16 cellular contexts compared by ENCODE assay signal in the genomic region with DNA sequence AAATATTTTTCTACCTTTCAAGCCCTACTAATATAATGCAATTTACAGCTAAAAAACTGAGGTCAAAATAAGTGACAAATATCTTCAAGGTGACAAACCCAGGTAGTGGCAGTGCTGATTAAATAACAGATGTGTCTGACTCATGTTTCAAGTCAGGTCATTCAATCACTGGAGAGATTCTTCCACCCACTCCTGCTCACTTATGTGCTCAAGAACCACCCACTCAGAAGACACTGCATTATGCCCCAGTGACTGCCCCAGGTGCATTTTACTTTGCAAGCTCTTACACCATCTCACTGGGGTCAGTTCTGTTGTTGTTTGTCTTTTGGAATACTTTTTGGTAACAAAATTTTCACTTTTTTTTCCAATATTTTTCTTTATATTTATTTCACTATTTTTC. TPM values are rescaled to one million over a fixed set of nuclear protein-coding genes. Genes with fewer than 3 reads are reported as not detected.
DNase-seq lines count a peak whose midpoint lies in the region; ATAC-seq, FAIRE-seq and TF ChIP-seq lines count a peak whose summit lies in the region.
"Had no signal": no experiment of that assay in that cellular context is flagged by ENCODE, and none has a peak within 500 bp of the region (broad histone marks: within the 10 kb centered on the region; RNA-seq: fewer than 3 reads in every experiment).

No MANE protein-coding gene starts in this region.

- peaks cover 58% of the 10 kb centered on the region for H3K36me3 ChIP-seq in iPS-20b (ENCODE audit: insufficient read depth, low read depth, low read length)

- H3K4me1 Mint-ChIP-seq in WTC11: peaks cover 10% of the 10 kb centered on the region

- H3K9ac ChIP-seq in iPS-20b (ENCODE audit: low read depth, low read length): no peak overlapping the region

- no peak overlapping the region for H3K27ac Mint-ChIP-seq in WTC11
- H3K27ac Mint-ChIP-seq: B cell had no signal

- CTCF ChIA-PET in WTC11 (lab: Charles Lee): no interaction called here

- POLR2A ChIA-PET in WTC11 (lab: Charles Lee): interaction anchor here (1.2 kb wide), 1 partner anchor 71 kb away, joined by 4 read pairs; the partner anchor contains the start of gene ZNF43

- peak overlapping the region; percentile 98; the same call in 1 of the 2 replicates for H3K4me3 Mint-ChIP-seq in WTC11

- H3K4me3 ChIP-seq in iPS-20b (ENCODE audit: low read length): peak overlapping the region; percentile 97; the same call in 1 of the 2 replicates
- H3K4me3 ChIP-seq: gastrocnemius medialis, testis had no signal

- no peaks in the 10 kb centered on the region for H3K27me3 Mint-ChIP-seq in WTC11 (ENCODE audit: low read depth)
- H3K27me3 Mint-ChIP-seq: B cell had no signal

- FAIRE-seq in frontal cortex (lab: Jason Lieb, UNC): no peak
- FAIRE-seq: islet of Langerhans, pancreas had no signal

- H3K4me1 ChIP-seq in iPS-20b (ENCODE audit: insufficient read depth, low read length): no peaks in the 10 kb centered on the region; the same call in 1 of the 2 replicates
- H3K4me1 ChIP-seq: testis had no signal

- H3K9me3 ChIP-seq in iPS-20b (ENCODE audit: insufficient read depth, low read depth, low read length): no peaks in the 10 kb centered on the region
- H3K9me3 ChIP-seq: gastrocnemius medialis, pancreas, testis had no signal

- H3K9me3 Mint-ChIP-seq in WTC11: peaks cover 36% of the 10 kb centered on the region

- TF ChIP-seq CTCF in WTC11 (IDR thresholded peaks at IDR 0.05): no peak

- ATAC-seq in WTC11 (no peak), HG03442 (IDR thresholded peaks at IDR 0.05; ENCODE audit: unreplicated experiment) (no peak)
- ATAC-seq: gastrocnemius medialis, pancreas had no signal

- no peak overlapping the region for H3K27ac ChIP-seq in iPS-20b (ENCODE audit: low read length)
- H3K27ac ChIP-seq: gastrocnemius medialis, pancreas, testis had no signal

- no peaks in the 10 kb centered on the region for H3K27me3 ChIP-seq in iPS-20b (ENCODE audit: insufficient read depth, low read length)
- H3K27me3 ChIP-seq: gastrocnemius medialis, pancreas, testis had no signal

- peak; percentile 9 to 22 for DNase-seq in stimulated activated CD4-positive, alpha-beta T cell treated with anti-CD3 and anti-CD28 coated beads, Interleukin-2, amount 100 ng/mL, for 24 hours
- no peak for DNase-seq in stimulated activated CD4-positive, alpha-beta T cell treated with anti-CD3 and anti-CD28 coated beads, Interleukin-2, amount 100 ng/mL, for 48 hours
- no peak for DNase-seq in WTC11 (ENCODE audit: low spot score)
- no peak for DNase-seq in frontal cortex (ENCODE audit: low spot score in 2 of 2)
- no peak for DNase-seq in RPMI8226
- DNase-seq: gastrocnemius medialis, Kasumi-1, NCI-H1694, NCI-H82, pancreas, small intestine, testis had no signal

- peaks cover 56% of the 10 kb centered on the region for H3K36me3 Mint-ChIP-seq in WTC11

TF ChIP-seq in WTC11, 78 proteins besides CTCF, POLR2A, EP300 and RAD21:
- TF ChIP-seq ZNF416 (CRISPR knock-in tag; IDR thresholded peaks at IDR 0.05): no peak

RNA-seq across cellular contexts. Expression of gene ZNF100, which starts 2.2 kb away (rescaled TPM):
- total RNA-seq in WTC11 (2021) (21.9 to 24.3 TPM (median 23.6 TPM) in 3 replicates), frontal cortex (13.0 TPM)

Comparison
In these comparisons a context has a peak if more than half of its experiments do, and no peak if none do; other contexts are left out.
1. DNase-seq: peak in stimulated activated CD4-positive, alpha-beta T cell treated with anti-CD3 and anti-CD28 coated beads, Interleukin-2, amount 100 ng/mL, for 24 hours (2 of 2); none in stimulated activated CD4-positive, alpha-beta T cell treated with anti-CD3 and anti-CD28 coated beads, Interleukin-2, amount 100 ng/mL, for 48 hours (0 of 2), WTC11 (single experiment), frontal cortex (0 of 2) and RPMI8226 (single experiment).